In the genomic region with DNA sequence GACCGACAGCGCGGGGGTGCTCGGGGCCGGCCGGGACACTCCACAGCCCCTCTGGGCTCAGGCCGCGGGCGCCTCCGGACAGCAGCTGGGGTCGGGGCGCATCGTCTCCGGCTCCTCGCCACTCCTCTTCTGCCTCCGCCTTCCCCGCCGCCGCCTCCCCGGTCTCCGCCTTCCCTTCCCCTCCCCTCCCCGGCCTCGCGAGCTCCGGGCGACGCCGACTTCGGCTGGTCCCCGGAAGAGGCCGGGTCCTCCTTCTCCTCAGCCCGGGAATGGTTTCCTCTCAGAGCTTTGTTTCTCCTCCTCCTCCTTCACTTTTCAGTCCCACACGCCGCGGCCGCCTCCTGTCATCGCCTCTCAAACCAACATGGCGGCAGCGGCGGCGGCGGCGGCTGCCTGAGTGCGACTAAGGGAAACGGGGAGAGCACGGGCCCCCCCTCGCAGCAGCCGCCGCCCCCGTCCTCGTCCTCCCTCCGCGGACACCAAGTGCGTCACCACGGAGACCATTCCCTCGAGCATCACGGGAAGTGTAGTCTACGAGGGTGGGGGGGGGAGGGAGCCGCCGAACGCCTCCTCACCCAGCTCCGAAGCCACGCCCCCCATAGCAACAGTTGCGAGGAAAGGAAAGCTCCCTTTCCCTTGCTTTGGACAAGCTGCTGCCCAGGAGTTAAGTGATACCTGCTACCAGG, we compare ENCODE assay signal across 1 cellular context.
TF ChIP-seq lines count a peak whose summit lies in the region.

A gene with protein sequence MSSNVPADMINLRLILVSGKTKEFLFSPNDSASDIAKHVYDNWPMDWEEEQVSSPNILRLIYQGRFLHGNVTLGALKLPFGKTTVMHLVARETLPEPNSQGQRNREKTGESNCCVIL (minus strand): TSS at position 405 of the 686 bp plus-strand sequence. CDS start 1,079 bp downstream, outside the sequence.

TF ChIP-seq in liver, 16 proteins besides CTCF, POLR2A, EP300 and RAD21 (continued from another document):
- TF ChIP-seq, protein P1, sequence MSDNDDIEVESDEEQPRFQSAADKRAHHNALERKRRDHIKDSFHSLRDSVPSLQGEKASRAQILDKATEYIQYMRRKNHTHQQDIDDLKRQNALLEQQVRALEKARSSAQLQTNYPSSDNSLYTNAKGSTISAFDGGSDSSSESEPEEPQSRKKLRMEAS (IDR thresholded peaks at IDR 0.05) = no peak
- TF ChIP-seq GABPA (IDR thresholded peaks at IDR 0.05 in 1 of 2, conservative IDR thresholded peaks at IDR 0.05 in 1 of 2) (peak in 1 of 2 donors; percentile 66), JUND (IDR thresholded peaks at IDR 0.05) (peak in 1 of 2 donors; percentile 41)
